In genomic region chr22:41831828-41832552, GRCh38 we compare ENCODE assay signal across 8 cellular contexts. TPM values are rescaled to one million over a fixed set of nuclear protein-coding genes. Genes with fewer than 3 reads are reported as not detected.
DNase-seq lines count a peak whose midpoint lies in the region; ATAC-seq and TF ChIP-seq lines count a peak whose summit lies in the region.

No MANE protein-coding gene starts in this region.

- ATAC-seq in activated T-cell treated with anti-CD3 and anti-CD28 coated beads, Interleukin-2, amount 50 U/mL, for 4 hours, result no peak
- no peak for ATAC-seq in HG02678 (IDR thresholded peaks at IDR 0.05; ENCODE audit: unreplicated experiment)

- H3K4me1 ChIP-seq in SJSA1 (replicated peaks) (peaks cover 13% of the 10 kb centered on the region), rectal smooth muscle tissue (ENCODE audit: control insufficient read depth, insufficient read depth, low read length) (peaks cover 2% of the 10 kb centered on the region)

- peaks cover 23% of the 10 kb centered on the region for H3K36me3 Mint-ChIP-seq in activated T-cell treated with anti-CD3 and anti-CD28 coated beads, Interleukin-2, amount 50 U/mL, for 4 hours (ENCODE audit: insufficient read depth)

- H3K9me3 Mint-ChIP-seq in activated T-cell treated with anti-CD3 and anti-CD28 coated beads, Interleukin-2, amount 50 U/mL, for 4 hours, result no peaks in the 10 kb centered on the region

- no peaks in the 10 kb centered on the region for H3K27me3 ChIP-seq in SJSA1 (replicated peaks)
- no peaks in the 10 kb centered on the region for H3K27me3 ChIP-seq in rectal smooth muscle tissue (ENCODE audit: control insufficient read depth, insufficient read depth, low read length)

- H3K4me1 Mint-ChIP-seq in activated T-cell treated with anti-CD3 and anti-CD28 coated beads, Interleukin-2, amount 50 U/mL, for 4 hours (ENCODE audit: low read depth), result peaks cover 48% of the 10 kb centered on the region

- H3K4me3 ChIP-seq in SJSA1, result peak overlapping the region; percentile 67
- H3K4me3 ChIP-seq in fibroblast of mammary gland (ENCODE audit: control insufficient read depth, low read depth, low read length), result peak overlapping the region; percentile 54
- peak overlapping the region; percentile 81 for H3K4me3 ChIP-seq in rectal smooth muscle tissue (ENCODE audit: low read length)

- H3K27ac ChIP-seq in SJSA1, result peak overlapping the region; percentile 46
- peak overlapping the region; percentile 87 for H3K27ac ChIP-seq in rectal smooth muscle tissue (ENCODE audit: low read depth, low read length)

- H3K9ac ChIP-seq in rectal smooth muscle tissue (ENCODE audit: low read length), result peak overlapping the region; percentile 54

- no peaks in the 10 kb centered on the region for H3K9me3 ChIP-seq in SJSA1 (replicated peaks)

- H3K4me3 Mint-ChIP-seq in activated T-cell treated with anti-CD3 and anti-CD28 coated beads, Interleukin-2, amount 50 U/mL, for 4 hours, result peak overlapping the region; percentile 97

- H3K27me3 Mint-ChIP-seq in activated T-cell treated with anti-CD3 and anti-CD28 coated beads, Interleukin-2, amount 50 U/mL, for 4 hours (ENCODE audit: low read depth), result no peaks in the 10 kb centered on the region

- TF ChIP-seq CTCF in fibroblast of mammary gland (conservative IDR thresholded peaks at IDR 0.05; ENCODE audit: control insufficient read depth, insufficient read depth, low read depth, low read length), result no peak

- H3K36me3 ChIP-seq in SJSA1 (peaks cover 20% of the 10 kb centered on the region), rectal smooth muscle tissue (ENCODE audit: control insufficient read depth, insufficient read depth, low read length) (no peaks in the 10 kb centered on the region)

- no peak for DNase-seq in activated T-cell treated with anti-CD3 and anti-CD28 coated beads, Interleukin-2, amount 50 U/mL, for 4 hours
- DNase-seq in activated T-cell treated with anti-CD3 and anti-CD28 coated beads for 4 hours (no peak), SJSA1 (ENCODE audit: low read depth in 1 of 2, low spot score in 2 of 2) (no peak), fibroblast of mammary gland (ENCODE audit: low read depth) (peak; percentile 29)
- DNase-seq in activated CD4-positive, CD25-positive, alpha-beta regulatory T cell (lab: John Stamatoyannopoulos, UW), result no peak
- DNase-seq in effector CD4-positive, alpha-beta T cell, result no peak

RNA-seq across cellular contexts. Expression of gene SREBF2, which starts 0.9 kb away (rescaled TPM):
- 100 to 1,000 TPM; 123 to 178 (median 155) TPM for total RNA-seq in activated T-cell treated with anti-CD3 and anti-CD28 coated beads, Interleukin-2, amount 50 U/mL, for 4 hours
- total RNA-seq in SJSA1 (2014; rRNA removed; shearing (Covaris generic)), result 18.0 and 19.7 TPM in 2 replicates

RNA-seq across cellular contexts. Expression of gene CCDC134, which starts 31.5 kb away (rescaled TPM):
- total RNA-seq in activated T-cell treated with anti-CD3 and anti-CD28 coated beads, Interleukin-2, amount 50 U/mL, for 4 hours, result 10 to 100 TPM; 16.0 to 20.2 (median 18.4) TPM
- 10.6 and 28.6 TPM in 2 replicates for total RNA-seq in SJSA1 (2014; rRNA removed; shearing (Covaris generic))
